Comparison of ENCODE assay signal across 12 cellular contexts in genomic region chr16:16022683-16023064, GRCh38.
DNase-seq lines count a peak whose midpoint lies in the region; ATAC-seq, FAIRE-seq and TF ChIP-seq lines count a peak whose summit lies in the region.
"Had no signal": no experiment of that assay in that cellular context is flagged by ENCODE, and none has a peak within 500 bp of the region (broad histone marks: within the 10 kb centered on the region; RNA-seq: fewer than 3 reads in every experiment).

No MANE protein-coding gene starts in this region.

- no peaks in the 10 kb centered on the region for H3K27me3 Mint-ChIP-seq in MCF 10A (ENCODE audit: insufficient read depth, unreplicated experiment)
- H3K27me3 Mint-ChIP-seq in naive B cell = no peaks in the 10 kb centered on the region

- no peak for ATAC-seq in HepG2
- ATAC-seq in right lobe of liver = no peak
- ATAC-seq in naive B cell (ENCODE audit: low read depth in 2 of 2) = no peak
- ATAC-seq: GM12878 had no signal

- H4K20me1 ChIP-seq in HepG2 (ENCODE audit: insufficient read depth, low read length) = peaks cover 3% of the 10 kb centered on the region; the same call in 1 of the 2 replicates

- TF ChIP-seq POLR2A in HepG2 (IDR thresholded peaks at IDR 0.05; ENCODE audit: insufficient read depth in 1 of 2, low read depth in 2 of 2, low read length in 2 of 2) = no peak
- no peak for TF ChIP-seq POLR2A in right lobe of liver (IDR thresholded peaks at IDR 0.05)
- TF ChIP-seq POLR2A in uterus (IDR thresholded peaks at IDR 0.05) = no peak

- no peak overlapping the region for H2AFZ ChIP-seq in HepG2 (ENCODE audit: low read length)

- H3K4me3 ChIP-seq in HepG2 (replicated peaks in 1 of 3; ENCODE audit: insufficient read depth in 1 of 3, low read depth in 2 of 3, low read length in 3 of 3) (no peak overlapping the region), right lobe of liver (no peak overlapping the region), uterus (no peak overlapping the region)
- H3K4me3 ChIP-seq: GM12878 had no signal

- TF ChIP-seq EP300 in HepG2 (IDR thresholded peaks at IDR 0.05; ENCODE audit: low read depth in 2 of 2, low read length in 2 of 2) (no peak), HepG2 (CRISPR knock-in tag; IDR thresholded peaks at IDR 0.05; ENCODE audit: borderline replicate concordance) (no peak)

- peak overlapping the region; percentile 69 for H3K27ac Mint-ChIP-seq in MCF 10A (ENCODE audit: low read depth, unreplicated experiment)
- peak overlapping the region; percentile 10 to 76 (median 38) for H3K27ac Mint-ChIP-seq in naive B cell

- no peak for FAIRE-seq in HepG2 (lab: Jason Lieb, UNC)
- FAIRE-seq: GM12878, TTC549 had no signal

- H3K79me2 ChIP-seq in HepG2 (ENCODE audit: insufficient read depth, low read length) = no peaks in the 10 kb centered on the region

- no peak overlapping the region for H3K9ac ChIP-seq in HepG2 (ENCODE audit: insufficient read depth, low read depth, low read length)

- BruUV-seq in HepG2 (replicated peaks; lab: Mats Ljungman, UMichigan) (no TSS peak), MCF 10A (replicated peaks; lab: Mats Ljungman, UMichigan) (no TSS peak)

- in situ Hi-C loops in HepG2 (cut with HindIII; ENCODE audit: extremely low pct_ligation_motif_present, low pct_unique_long_range_greater_than_20kb) = no loop called here

- POLR2A ChIA-PET in HepG2 (lab: Yijun Ruan, JAX) = interaction anchor here (1.3 to 3.4 kb wide), 2 partner anchors 9 to 25 kb away, joined by 7 to 25 read pairs; no protein-coding TSS in a partner anchor
- POLR2A ChIA-PET in MCF 10A (lab: Yijun Ruan, JAX) = interaction anchor here (0.8 to 2.6 kb wide), 17 partner anchors 9 to 380 kb away, joined by 3 to 17 read pairs (median 7); partner anchors contain the start of genes CEP20 and MARF1

- CTCF ChIA-PET in HepG2 (lab: Yijun Ruan, JAX; ENCODE audit: low intra/inter-chr PET ratio, low total read pairs) = interaction anchor here (1.2 kb wide), 1 partner anchor 24 kb away, joined by 4 read pairs; no protein-coding TSS in a partner anchor
- CTCF ChIA-PET in MCF 10A (lab: Yijun Ruan, JAX) = interaction anchor here (0.6 to 3.8 kb wide), 4 partner anchors 77 to 148 kb away, joined by 3 to 33 read pairs (median 3); partner anchors contain the start of gene CEP20

- H3K4me2 ChIP-seq in HepG2 (ENCODE audit: low read depth, low read length) = no peak overlapping the region

- DNase-seq in HepG2 (ENCODE audit: low spot score) (no peak), right lobe of liver (no peak), MCF 10A (ENCODE audit: unreplicated experiment) (no peak), naive B cell (no peak), uterus (no peak), DMS 273 (lab: John Stamatoyannopoulos, UW; ENCODE audit: unreplicated experiment) (no peak), NCI-H2081 (lab: John Stamatoyannopoulos, UW) (no peak)
- no peak for DNase-seq in effector CD4-positive, alpha-beta T cell
- DNase-seq: activated gamma-delta T cell treated with Interleukin-2 at 50 U/mL for 16 hours; stimulated activated naive CD4-positive, alpha-beta T cell had no signal

- H3K27me3 ChIP-seq in HepG2 (ENCODE audit: control insufficient read depth in 1 of 2, insufficient read depth in 2 of 2, low read length in 2 of 2) (no peaks in the 10 kb centered on the region), right lobe of liver (no peaks in the 10 kb centered on the region), uterus (no peaks in the 10 kb centered on the region)

- TF ChIP-seq CTCF in HepG2 (CRISPR knock-in tag; IDR thresholded peaks at IDR 0.05) (no peak), right lobe of liver (IDR thresholded peaks at IDR 0.05) (no peak), MCF 10A (IDR thresholded peaks at IDR 0.05; ENCODE audit: unreplicated experiment) (no peak), uterus (IDR thresholded peaks at IDR 0.05) (no peak)

- intact Hi-C loops in HepG2 (cut with micrococcal nuclease; ENCODE audit: unreplicated experiment) (loop anchor here (1.0 kb wide), 1 partner anchor 26 kb away; no protein-coding TSS in a partner anchor), right lobe of liver (cut with DNase I) (no loop called here), MCF 10A (cut with micrococcal nuclease) (loop anchor here (1.0 kb wide), 2 partner anchors 143 to 147 kb away; no protein-coding TSS in a partner anchor), uterus (cut with DNase I; ENCODE audit: low total_unique reads) (no loop called here)

- WGBS in HepG2 (ENCODE audit: low lambda C conversion rate) = 95% methylated on average over 5 of the region's 5 CpGs
- WGBS in right lobe of liver (ENCODE audit: insufficient coverage, low coverage, low lambda C conversion rate, missing lambda C conversion rate) = 87% methylated on average over 5 of the region's 5 CpGs

- TF ChIP-seq RAD21 in HepG2 (CRISPR knock-in tag; IDR thresholded peaks at IDR 0.05) = no peak

- H3K9me3 ChIP-seq in HepG2 (ENCODE audit: low read length) (no peaks in the 10 kb centered on the region), right lobe of liver (no peaks in the 10 kb centered on the region), uterus (no peaks in the 10 kb centered on the region)

- H3K36me3 Mint-ChIP-seq in MCF 10A (ENCODE audit: insufficient read depth, unreplicated experiment) (peaks cover 19% of the 10 kb centered on the region), naive B cell (peaks cover 12 to 21% of the 10 kb centered on the region in 2 donors)

- H3K9me3 Mint-ChIP-seq in MCF 10A (ENCODE audit: unreplicated experiment) = no peaks in the 10 kb centered on the region
- no peaks in the 10 kb centered on the region for H3K9me3 Mint-ChIP-seq in naive B cell

- H3K4me3 Mint-ChIP-seq in MCF 10A (ENCODE audit: unreplicated experiment) (peak overlapping the region; percentile 28), naive B cell (peak overlapping the region in 2 of 8 donors; percentile 4 to 44)

- peaks cover 44% of the 10 kb centered on the region for H3K4me1 Mint-ChIP-seq in MCF 10A (ENCODE audit: insufficient read depth, unreplicated experiment)
- peaks cover 37 to 54% (median 50%) of the 10 kb centered on the region in 3 donors for H3K4me1 Mint-ChIP-seq in naive B cell

- H3K27ac ChIP-seq in HepG2 (ENCODE audit: extremely low read length, insufficient read depth, low read length) = peak overlapping the region; percentile 4
- no peak overlapping the region for H3K27ac ChIP-seq in right lobe of liver
- peak overlapping the region; percentile 82 to 86 for H3K27ac ChIP-seq in uterus

- H3K36me3 ChIP-seq in HepG2 (replicated peaks in 1 of 2; ENCODE audit: control insufficient read depth in 1 of 2, insufficient read depth in 2 of 2, low read length in 2 of 2) (peaks cover 19 to 30% of the 10 kb centered on the region in 2 experiments), right lobe of liver (no peaks in the 10 kb centered on the region), uterus (no peaks in the 10 kb centered on the region)

- peaks cover 29% of the 10 kb centered on the region for H3K4me1 ChIP-seq in HepG2 (ENCODE audit: insufficient read depth, low read length)
- peaks cover 0 to 9% (median 0%) of the 10 kb centered on the region in 4 donors for H3K4me1 ChIP-seq in right lobe of liver
- peaks cover 6 to 15% of the 10 kb centered on the region in 2 donors for H3K4me1 ChIP-seq in uterus

TF ChIP-seq in HepG2, 621 proteins besides CTCF, POLR2A, EP300 and RAD21:
- no peak for TF ChIP-seq ZNF10 (CRISPR knock-in tag; IDR thresholded peaks at IDR 0.05; ENCODE audit: borderline replicate concordance, low read depth)
- TF ChIP-seq ZNF136 (CRISPR knock-in tag; IDR thresholded peaks at IDR 0.05; ENCODE audit: low read depth) = no peak
- no peak for TF ChIP-seq PCBP1 (IDR thresholded peaks at IDR 0.05; ENCODE audit: borderline replicate concordance, low read depth, low read length)
- no peak for TF ChIP-seq ZNF530 (CRISPR knock-in tag; IDR thresholded peaks at IDR 0.05; ENCODE audit: low read depth)
- TF ChIP-seq DBP (CRISPR knock-in tag; IDR thresholded peaks at IDR 0.05; ENCODE audit: not compliant biosample characterization) = no peak
- TF ChIP-seq TFE3 (CRISPR knock-in tag; IDR thresholded peaks at IDR 0.05) = no peak
- no peak for TF ChIP-seq ZNF235 (CRISPR knock-in tag; IDR thresholded peaks at IDR 0.05; ENCODE audit: borderline replicate concordance)
TF ChIP-seq in HepG2: peak in this region for 0.

Comparison
In these comparisons a context has a peak if more than half of its experiments do, and no peak if none do; other contexts are left out.
1. H3K27ac ChIP-seq: peak in HepG2 (single experiment) and uterus (2 of 2); none in right lobe of liver (0 of 3).
2. intact Hi-C loops: an anchor here in HepG2 (1.0 kb wide) and MCF 10A (1.0 kb wide); none called in right lobe of liver and uterus.